ENCODE assay signal across 1 cellular context in the genomic region with DNA sequence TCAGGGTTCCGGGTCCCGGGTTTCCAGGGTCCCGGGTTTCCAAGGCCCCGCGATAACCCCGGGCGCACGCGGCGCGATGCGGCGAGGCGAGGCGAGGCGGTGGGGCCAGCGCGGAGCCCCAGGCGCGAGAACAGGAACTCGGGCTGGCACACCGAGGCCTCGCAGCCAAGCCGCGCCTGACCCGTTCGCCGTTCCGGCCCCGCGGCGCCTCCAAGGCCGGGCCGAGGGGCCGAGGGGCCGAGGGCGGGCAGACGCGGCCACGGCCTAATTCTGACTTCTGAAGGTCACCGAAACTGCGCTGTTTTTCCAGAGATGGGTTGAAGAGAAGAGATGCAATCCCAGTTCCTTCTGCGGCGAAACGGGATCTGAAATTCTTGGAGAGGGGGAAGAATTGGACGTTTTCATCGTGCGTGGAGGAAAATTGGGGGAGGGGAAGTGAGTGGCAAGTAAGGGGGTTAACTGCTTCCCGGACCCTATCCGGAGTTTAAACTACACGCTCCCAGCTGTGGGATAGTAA.
TF ChIP-seq lines count a peak whose summit lies in the region.

No MANE protein-coding gene starts in this region.

TF ChIP-seq in SK-N-SH treated with all-trans-retinoic acid at 6 μM for 48 hours, 23 proteins besides CTCF, POLR2A, EP300 and RAD21 (continued from another document):
- TF ChIP-seq, protein P1, sequence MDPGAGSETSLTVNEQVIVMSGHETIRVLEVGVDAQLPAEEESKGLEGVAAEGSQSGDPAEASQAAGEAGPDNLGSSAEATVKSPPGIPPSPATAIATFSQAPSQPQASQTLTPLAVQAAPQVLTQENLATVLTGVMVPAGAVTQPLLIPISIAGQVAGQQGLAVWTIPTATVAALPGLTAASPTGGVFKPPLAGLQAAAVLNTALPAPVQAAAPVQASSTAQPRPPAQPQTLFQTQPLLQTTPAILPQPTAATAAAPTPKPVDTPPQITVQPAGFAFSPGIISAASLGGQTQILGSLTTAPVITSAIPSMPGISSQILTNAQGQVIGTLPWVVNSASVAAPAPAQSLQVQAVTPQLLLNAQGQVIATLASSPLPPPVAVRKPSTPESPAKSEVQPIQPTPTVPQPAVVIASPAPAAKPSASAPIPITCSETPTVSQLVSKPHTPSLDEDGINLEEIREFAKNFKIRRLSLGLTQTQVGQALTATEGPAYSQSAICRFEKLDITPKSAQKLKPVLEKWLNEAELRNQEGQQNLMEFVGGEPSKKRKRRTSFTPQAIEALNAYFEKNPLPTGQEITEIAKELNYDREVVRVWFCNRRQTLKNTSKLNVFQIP (CRISPR knock-in tag; IDR thresholded peaks at IDR 0.05; ENCODE audit: borderline replicate concordance, low read depth): no peak
- TF ChIP-seq RARB (CRISPR knock-in tag; IDR thresholded peaks at IDR 0.05): no peak
- no peak for TF ChIP-seq ZNF8 (CRISPR knock-in tag; IDR thresholded peaks at IDR 0.05)
- TF ChIP-seq BACH2 (CRISPR knock-in tag; IDR thresholded peaks at IDR 0.05; ENCODE audit: borderline replicate concordance): no peak
- TF ChIP-seq, protein P2, sequence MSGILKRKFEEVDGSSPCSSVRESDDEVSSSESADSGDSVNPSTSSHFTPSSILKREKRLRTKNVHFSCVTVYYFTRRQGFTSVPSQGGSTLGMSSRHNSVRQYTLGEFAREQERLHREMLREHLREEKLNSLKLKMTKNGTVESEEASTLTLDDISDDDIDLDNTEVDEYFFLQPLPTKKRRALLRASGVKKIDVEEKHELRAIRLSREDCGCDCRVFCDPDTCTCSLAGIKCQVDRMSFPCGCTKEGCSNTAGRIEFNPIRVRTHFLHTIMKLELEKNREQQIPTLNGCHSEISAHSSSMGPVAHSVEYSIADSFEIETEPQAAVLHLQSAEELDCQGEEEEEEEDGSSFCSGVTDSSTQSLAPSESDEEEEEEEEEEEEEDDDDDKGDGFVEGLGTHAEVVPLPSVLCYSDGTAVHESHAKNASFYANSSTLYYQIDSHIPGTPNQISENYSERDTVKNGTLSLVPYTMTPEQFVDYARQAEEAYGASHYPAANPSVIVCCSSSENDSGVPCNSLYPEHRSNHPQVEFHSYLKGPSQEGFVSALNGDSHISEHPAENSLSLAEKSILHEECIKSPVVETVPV (CRISPR knock-in tag; IDR thresholded peaks at IDR 0.05): no peak
- TF ChIP-seq, protein P3, sequence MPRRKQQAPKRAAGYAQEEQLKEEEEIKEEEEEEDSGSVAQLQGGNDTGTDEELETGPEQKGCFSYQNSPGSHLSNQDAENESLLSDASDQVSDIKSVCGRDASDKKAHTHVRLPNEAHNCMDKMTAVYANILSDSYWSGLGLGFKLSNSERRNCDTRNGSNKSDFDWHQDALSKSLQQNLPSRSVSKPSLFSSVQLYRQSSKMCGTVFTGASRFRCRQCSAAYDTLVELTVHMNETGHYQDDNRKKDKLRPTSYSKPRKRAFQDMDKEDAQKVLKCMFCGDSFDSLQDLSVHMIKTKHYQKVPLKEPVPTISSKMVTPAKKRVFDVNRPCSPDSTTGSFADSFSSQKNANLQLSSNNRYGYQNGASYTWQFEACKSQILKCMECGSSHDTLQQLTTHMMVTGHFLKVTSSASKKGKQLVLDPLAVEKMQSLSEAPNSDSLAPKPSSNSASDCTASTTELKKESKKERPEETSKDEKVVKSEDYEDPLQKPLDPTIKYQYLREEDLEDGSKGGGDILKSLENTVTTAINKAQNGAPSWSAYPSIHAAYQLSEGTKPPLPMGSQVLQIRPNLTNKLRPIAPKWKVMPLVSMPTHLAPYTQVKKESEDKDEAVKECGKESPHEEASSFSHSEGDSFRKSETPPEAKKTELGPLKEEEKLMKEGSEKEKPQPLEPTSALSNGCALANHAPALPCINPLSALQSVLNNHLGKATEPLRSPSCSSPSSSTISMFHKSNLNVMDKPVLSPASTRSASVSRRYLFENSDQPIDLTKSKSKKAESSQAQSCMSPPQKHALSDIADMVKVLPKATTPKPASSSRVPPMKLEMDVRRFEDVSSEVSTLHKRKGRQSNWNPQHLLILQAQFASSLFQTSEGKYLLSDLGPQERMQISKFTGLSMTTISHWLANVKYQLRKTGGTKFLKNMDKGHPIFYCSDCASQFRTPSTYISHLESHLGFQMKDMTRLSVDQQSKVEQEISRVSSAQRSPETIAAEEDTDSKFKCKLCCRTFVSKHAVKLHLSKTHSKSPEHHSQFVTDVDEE (CRISPR knock-in tag; IDR thresholded peaks at IDR 0.05): no peak
